Comparison of ENCODE assay signal across 8 cellular contexts in genomic region chr19:27793644-27794443, GRCh38.
DNase-seq lines count a peak whose midpoint lies in the region; TF ChIP-seq lines count a peak whose summit lies in the region.

No MANE protein-coding gene starts in this region.

- H3K36me3 ChIP-seq in SK-N-MC (ENCODE audit: insufficient read depth, low read length) = peaks cover 20% of the 10 kb centered on the region

- H3K27ac ChIP-seq in SK-N-MC (peak overlapping the region; percentile 93), temporal lobe (ENCODE audit: low read depth, low read length) (peak overlapping the region; percentile 71)

- H3K4me3 Mint-ChIP-seq in activated naive CD4-positive, alpha-beta T cell treated with anti-CD3 and anti-CD28 coated beads, Interleukin-2, amount 50 U/mL, for 24 hours = peak overlapping the region; percentile 95

- TF ChIP-seq CTCF in HFF-Myc (IDR thresholded peaks at IDR 0.05; ENCODE audit: low read depth, low read length, missing control alignments) = no peak

- H3K27ac Mint-ChIP-seq in activated naive CD4-positive, alpha-beta T cell treated with anti-CD3 and anti-CD28 coated beads, Interleukin-2, amount 50 U/mL, for 24 hours = peak overlapping the region; percentile 90

- peaks cover 9% of the 10 kb centered on the region; the same call in 1 of the 2 replicates for H3K9me3 ChIP-seq in SK-N-MC (ENCODE audit: low read depth, low read length)

- H3K9me3 Mint-ChIP-seq in activated naive CD4-positive, alpha-beta T cell treated with anti-CD3 and anti-CD28 coated beads, Interleukin-2, amount 50 U/mL, for 24 hours = no peaks in the 10 kb centered on the region

- H3K4me1 Mint-ChIP-seq in activated naive CD4-positive, alpha-beta T cell treated with anti-CD3 and anti-CD28 coated beads, Interleukin-2, amount 50 U/mL, for 24 hours = peaks cover 34% of the 10 kb centered on the region

- H3K36me3 Mint-ChIP-seq in activated naive CD4-positive, alpha-beta T cell treated with anti-CD3 and anti-CD28 coated beads, Interleukin-2, amount 50 U/mL, for 24 hours = peaks cover 8% of the 10 kb centered on the region

- DNase-seq in GM04503 (ENCODE audit: low read depth) = peak; percentile 72
- DNase-seq in HFF-Myc (ENCODE audit: extremely low read depth, low read depth) = peak; percentile 84
- peak; percentile 96 for DNase-seq in NAMALWA (ENCODE audit: low spot score)
- peak; percentile 42 for DNase-seq in SK-N-MC (ENCODE audit: low read depth, low spot score)
- DNase-seq in glomerular endothelial cell (ENCODE audit: extremely low read depth, low read depth, low spot score) = peak; percentile 72
- peak; percentile 91 for DNase-seq in occipital lobe (lab: John Stamatoyannopoulos, UW)

- H3K27me3 Mint-ChIP-seq in activated naive CD4-positive, alpha-beta T cell treated with anti-CD3 and anti-CD28 coated beads, Interleukin-2, amount 50 U/mL, for 24 hours = no peaks in the 10 kb centered on the region

- peak overlapping the region; percentile 96 for H3K4me3 ChIP-seq in HFF-Myc (replicated peaks; ENCODE audit: low read depth, low read length)
- peak overlapping the region; percentile 100 for H3K4me3 ChIP-seq in SK-N-MC

- peak overlapping the region; percentile 95 for H3K9ac ChIP-seq in SK-N-MC (ENCODE audit: insufficient read length)

Comparison
In these comparisons a context has a peak if more than half of its experiments do, and no peak if none do; other contexts are left out.
1. Peak in every context shown above with its lines: DNase-seq, H3K4me3 ChIP-seq and H3K27ac ChIP-seq.
2. DNase-seq: peak in every context shown above with its lines; median percentile 96 in NAMALWA; 91 in occipital lobe; 84 in HFF-Myc; 72 in GM04503; 72 in glomerular endothelial cell; 42 in SK-N-MC.